In the genomic region with DNA sequence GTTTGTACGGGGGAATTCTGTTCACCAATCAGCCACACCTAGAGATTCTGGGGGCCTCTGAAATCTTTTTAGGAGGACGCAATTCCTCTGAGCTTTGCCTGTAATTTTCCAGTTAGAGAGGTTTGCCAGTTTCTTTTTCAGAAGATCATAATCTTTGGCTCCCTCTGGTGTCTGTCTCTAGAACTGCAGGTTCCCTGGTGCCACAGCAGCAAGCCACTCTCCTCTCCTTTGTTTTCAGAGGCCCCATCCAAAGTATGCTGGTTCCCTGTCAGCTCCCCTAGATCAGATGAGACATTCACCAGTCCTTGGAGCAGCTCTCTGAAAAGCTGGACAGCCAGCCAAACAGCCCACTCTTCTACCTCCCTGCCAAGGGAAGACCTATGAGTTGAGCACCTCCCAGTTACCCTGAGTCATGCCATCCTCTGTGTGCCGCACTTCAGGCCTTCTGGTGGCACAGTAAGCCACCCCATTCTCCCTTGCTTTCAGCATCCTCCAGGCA, we compare ENCODE assay signal across 8 cellular contexts. TPM values are rescaled to one million over a fixed set of nuclear protein-coding genes. Genes with fewer than 3 reads are reported as not detected.
A peak's percentile ranks its signal among the peaks of the same experiment; 100 is the strongest.
DNase-seq lines count a peak whose midpoint lies in the region; ATAC-seq, FAIRE-seq and TF ChIP-seq lines count a peak whose summit lies in the region.

No MANE protein-coding gene starts in this region.

- peak overlapping the region; percentile 63 for H2AFZ ChIP-seq in keratinocyte (ENCODE audit: control insufficient read depth, low read length)

- no peaks in the 10 kb centered on the region for H4K20me1 ChIP-seq in keratinocyte (ENCODE audit: control insufficient read depth, extremely low read depth, insufficient read depth, low read length)

- H3K27me3 ChIP-seq in keratinocyte (ENCODE audit: control insufficient read depth, extremely low read depth, insufficient read depth, low read length), result no peaks in the 10 kb centered on the region

- no peak overlapping the region for H3K4me3 ChIP-seq in keratinocyte (ENCODE audit: control insufficient read depth in 2 of 3, extremely low read depth in 1 of 3, insufficient read depth in 2 of 3, low read depth in 1 of 3, low read length in 3 of 3)

- peak; percentile 68 to 91 (median 82) for TF ChIP-seq CTCF in keratinocyte (optimal IDR thresholded peaks at IDR 0.05 in 1 of 3, IDR thresholded peaks at IDR 0.05 in 1 of 3, conservative IDR thresholded peaks at IDR 0.05 in 1 of 3; ENCODE audit: extremely low read depth in 1 of 3, insufficient read depth in 2 of 3, low read length in 3 of 3)

- FAIRE-seq in keratinocyte (lab: Jason Lieb, UNC), result peak; percentile 89

- H3K4me2 ChIP-seq in keratinocyte (ENCODE audit: control insufficient read depth, extremely low read depth, insufficient read depth, low read depth, low read length), result peak overlapping the region; percentile 32

- H3K4me1 ChIP-seq in keratinocyte (ENCODE audit: control insufficient read depth, extremely low read depth, insufficient read depth, low read length), result peaks cover 3% of the 10 kb centered on the region

- H3K27ac ChIP-seq in caudate nucleus (ENCODE audit: low read depth, low read length) (peak overlapping the region; percentile 84), keratinocyte (ENCODE audit: control insufficient read depth, insufficient read depth, low read length) (no peak overlapping the region)

- no peaks in the 10 kb centered on the region for H3K79me2 ChIP-seq in keratinocyte (ENCODE audit: control insufficient read depth, insufficient read depth, low read length)

- H3K9me3 ChIP-seq in keratinocyte (ENCODE audit: control insufficient read depth, low read depth, low read length), result peaks cover 2% of the 10 kb centered on the region

- peak; percentile 62 for DNase-seq in SIG-M5 treated with dmso at 0.1 percent for 504 hours (lab: John Stamatoyannopoulos, UW; ENCODE audit: unreplicated experiment)
- DNase-seq in SIG-M5 (lab: John Stamatoyannopoulos, UW), result no peak
- DNase-seq in NCI-H2227 (lab: John Stamatoyannopoulos, UW; ENCODE audit: unreplicated experiment), result peak; percentile 74
- peak; percentile 65 for DNase-seq in activated CD4-positive, CD25-positive, alpha-beta regulatory T cell treated with anti-CD3 and anti-CD28 coated beads, Interleukin-2, amount 50 U/mL, for 72 hours
- peak in 49 of 61 donors; percentile 19 to 94 (median 68) for DNase-seq in caudate nucleus (lab: John Stamatoyannopoulos, UW)
- no peak for DNase-seq in keratinocyte (ENCODE audit: low read depth, low spot score)
- DNase-seq in stimulated activated CD4-positive, alpha-beta T cell treated with anti-CD3 and anti-CD28 coated beads, Interleukin-12 subunit alpha, Interleukin-12 subunit beta, amount 100 ng/mL, for 4 hours, result peak; percentile 54

- no peaks in the 10 kb centered on the region for H3K36me3 ChIP-seq in keratinocyte (ENCODE audit: control insufficient read depth in 2 of 2, extremely low read depth in 1 of 2, insufficient read depth in 2 of 2, low read length in 2 of 2)

- H3K9me1 ChIP-seq in keratinocyte (ENCODE audit: control insufficient read depth, extremely low read depth, insufficient read depth, low read length), result no peaks in the 10 kb centered on the region

- dilution Hi-C loops in keratinocyte (cut with MboI; ENCODE audit: extremely low pct_ligation_motif_present, low sequenced_read_pairs), result no loop called here

- H3K9ac ChIP-seq in keratinocyte (ENCODE audit: control insufficient read depth, extremely low read depth, insufficient read depth, low read length), result no peak overlapping the region

- no peak for ATAC-seq in HG02571 (IDR thresholded peaks at IDR 0.05; ENCODE audit: unreplicated experiment)

RNA-seq across cellular contexts. Expression of a gene that starts 36.1 kb away (rescaled TPM):
- polyA plus RNA-seq in keratinocyte, result 0.05 to 0.13 TPM in 2 of 3 replicates, not detected in the other
- polyA plus RNA-seq in keratinocyte (2011; ENCODE audit: low read depth), result 1.2 TPM
- not detected in 2 replicates for polyA plus RNA-seq in keratinocyte (2011; cell fraction: cytosol; rRNA removed)
- polyA plus RNA-seq in keratinocyte (2011; cell fraction: nucleus; rRNA removed), result 0.32 and 0.59 TPM in 2 replicates
- 0.05 and 1.9 TPM in 2 replicates for polyA plus RNA-seq in keratinocyte (2012; ENCODE audit: low replicate concordance)
- polyA minus RNA-seq in keratinocyte, result 0.07 to 0.10 TPM in 2 of 3 replicates, not detected in the other
- not detected for polyA minus RNA-seq in keratinocyte (2011; cell fraction: cytosol; rRNA and poly(A)+ RNA removed)
- polyA minus RNA-seq in keratinocyte (2011; cell fraction: nucleus; rRNA and poly(A)+ RNA removed), result not detected in 2 replicates

Comparison
In these comparisons a context has a peak if more than half of its experiments do, and no peak if none do; other contexts are left out.
1. DNase-seq: peak in SIG-M5 treated with dmso at 0.1 percent for 504 hours (single experiment), NCI-H2227 (single experiment), activated CD4-positive, CD25-positive, alpha-beta regulatory T cell treated with anti-CD3 and anti-CD28 coated beads, Interleukin-2, amount 50 U/mL, for 72 hours (single experiment), caudate nucleus (49 of 61) and stimulated activated CD4-positive, alpha-beta T cell treated with anti-CD3 and anti-CD28 coated beads, Interleukin-12 subunit alpha, Interleukin-12 subunit beta, amount 100 ng/mL, for 4 hours (single experiment); none in SIG-M5 (single experiment) and keratinocyte (single experiment).